In the genomic region with DNA sequence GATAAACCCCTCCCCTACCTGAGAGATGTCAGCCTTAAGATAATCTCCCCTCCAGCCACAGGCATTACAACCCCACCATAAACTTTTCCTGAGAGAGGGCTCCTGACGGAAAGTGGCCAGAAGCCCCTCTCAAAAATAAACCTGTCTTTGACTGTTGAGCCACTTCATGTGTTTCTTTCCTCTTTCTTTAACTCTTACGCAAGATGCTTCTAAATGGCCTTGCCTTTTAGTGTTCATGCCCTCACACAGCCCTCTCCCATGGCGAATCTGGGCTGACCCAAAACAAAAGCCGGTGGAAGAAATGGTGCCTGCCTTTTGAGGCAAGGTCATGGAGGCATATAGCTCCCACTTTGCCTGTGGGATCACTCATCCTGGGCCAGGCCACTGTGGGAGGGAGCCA, we compare ENCODE assay signal across 22 cellular contexts.
"Had no signal": no experiment of that assay in that cellular context is flagged by ENCODE, and none has a peak within 500 bp of the region (broad histone marks: within the 10 kb centered on the region; RNA-seq: fewer than 3 reads in every experiment).

No MANE protein-coding gene starts in this region.

- H3K4me3 ChIP-seq: hepatocyte, left lung, lung, mucosa of descending colon, ovary, right atrium auricular region, sigmoid colon, spleen, tibial nerve, uterus had no signal

- DNase-seq: left cardiac atrium; left lung; midbrain; mucosa of descending colon; naive thymus-derived CD4-positive, alpha-beta T cell; ovary; sigmoid colon; small intestine; spleen; stimulated activated CD4-positive, alpha-beta T cell treated with anti-CD3 and anti-CD28 coated beads, Interleukin-4, amount 100 ng/mL, for 24 hours; stimulated activated naive CD4-positive, alpha-beta T cell treated with Interleukin-2 at 50 U/mL for 16 hours; stimulated activated naive CD8-positive, alpha-beta T cell treated with anti-CD3 and anti-CD28 coated beads, Interleukin-15, amount 100 ng/mL, for 72 hours; substantia nigra; uterus had no signal

- H3K4me1 ChIP-seq: left lung, right atrium auricular region, sigmoid colon, spleen, tibial nerve, uterus had no signal

- H3K27me3 ChIP-seq: hepatocyte, left lung, ovary, right atrium auricular region, sigmoid colon, spleen, tibial nerve, uterus had no signal

- H3K27ac Mint-ChIP-seq: natural killer cell treated with Interleukin-12 subunit alpha and Interleukin-12 subunit beta and Interleukin-15 and Interleukin-18, amount 100 ng/mL, for 72 hours; progenitor cell of endocrine pancreas; stimulated activated memory B cell treated with anti-CD40 and anti-IgM and Interleukin-4, amounts not matched to agents 10 μg/mL and 1 μg/mL and 100 μg/mL, for 72 hours; type B pancreatic cell had no signal

- H3K36me3 ChIP-seq: left lung, ovary, right atrium auricular region, sigmoid colon, spleen, tibial nerve, uterus had no signal

- H3K36me3 Mint-ChIP-seq: natural killer cell treated with Interleukin-12 subunit alpha and Interleukin-12 subunit beta and Interleukin-15 and Interleukin-18, amount 100 ng/mL, for 72 hours; type B pancreatic cell had no signal

- H3K27ac ChIP-seq: hepatocyte, left lung, ovary, right atrium auricular region, sigmoid colon, spleen, tibial nerve, uterus had no signal

- H3K9me3 Mint-ChIP-seq: natural killer cell treated with Interleukin-12 subunit alpha and Interleukin-12 subunit beta and Interleukin-15 and Interleukin-18, amount 100 ng/mL, for 72 hours; stimulated activated memory B cell treated with anti-CD40 and anti-IgM and Interleukin-4, amounts not matched to agents 10 μg/mL and 1 μg/mL and 100 μg/mL, for 72 hours; stimulated activated naive CD8-positive, alpha-beta T cell treated with anti-CD3 and anti-CD28 coated beads, Interleukin-15, amount 100 ng/mL, for 72 hours had no signal

- H3K4me3 Mint-ChIP-seq: natural killer cell treated with Interleukin-12 subunit alpha and Interleukin-12 subunit beta and Interleukin-15 and Interleukin-18, amount 100 ng/mL, for 72 hours; stimulated activated memory B cell treated with anti-CD40 and anti-IgM and Interleukin-4, amounts not matched to agents 10 μg/mL and 1 μg/mL and 100 μg/mL, for 72 hours; stimulated activated naive CD8-positive, alpha-beta T cell treated with anti-CD3 and anti-CD28 coated beads, Interleukin-15, amount 100 ng/mL, for 72 hours; type B pancreatic cell had no signal

- H3K9me3 ChIP-seq: mucosa of descending colon, ovary, right atrium auricular region, sigmoid colon, spleen, uterus had no signal

- H3K4me2 ChIP-seq: hepatocyte had no signal

- H2AFZ ChIP-seq: hepatocyte had no signal

- ATAC-seq: left cardiac atrium; left lung; mucosa of descending colon; naive thymus-derived CD4-positive, alpha-beta T cell; natural killer cell treated with Interleukin-12 subunit alpha and Interleukin-12 subunit beta and Interleukin-15 and Interleukin-18, amount 100 ng/mL, for 72 hours; stimulated activated memory B cell treated with anti-CD40 and anti-IgM and Interleukin-4, amounts not matched to agents 10 μg/mL and 1 μg/mL and 100 μg/mL, for 72 hours; stimulated activated naive CD8-positive, alpha-beta T cell treated with anti-CD3 and anti-CD28 coated beads, Interleukin-15, amount 100 ng/mL, for 72 hours had no signal

- H3K4me1 Mint-ChIP-seq: stimulated activated memory B cell treated with anti-CD40 and anti-IgM and Interleukin-4, amounts not matched to agents 10 μg/mL and 1 μg/mL and 100 μg/mL, for 72 hours; stimulated activated naive CD8-positive, alpha-beta T cell treated with anti-CD3 and anti-CD28 coated beads, Interleukin-15, amount 100 ng/mL, for 72 hours had no signal

- H3K27me3 Mint-ChIP-seq: natural killer cell treated with Interleukin-12 subunit alpha and Interleukin-12 subunit beta and Interleukin-15 and Interleukin-18, amount 100 ng/mL, for 72 hours; progenitor cell of endocrine pancreas; stimulated activated memory B cell treated with anti-CD40 and anti-IgM and Interleukin-4, amounts not matched to agents 10 μg/mL and 1 μg/mL and 100 μg/mL, for 72 hours; stimulated activated naive CD8-positive, alpha-beta T cell treated with anti-CD3 and anti-CD28 coated beads, Interleukin-15, amount 100 ng/mL, for 72 hours; type B pancreatic cell had no signal
